In the genomic region with DNA sequence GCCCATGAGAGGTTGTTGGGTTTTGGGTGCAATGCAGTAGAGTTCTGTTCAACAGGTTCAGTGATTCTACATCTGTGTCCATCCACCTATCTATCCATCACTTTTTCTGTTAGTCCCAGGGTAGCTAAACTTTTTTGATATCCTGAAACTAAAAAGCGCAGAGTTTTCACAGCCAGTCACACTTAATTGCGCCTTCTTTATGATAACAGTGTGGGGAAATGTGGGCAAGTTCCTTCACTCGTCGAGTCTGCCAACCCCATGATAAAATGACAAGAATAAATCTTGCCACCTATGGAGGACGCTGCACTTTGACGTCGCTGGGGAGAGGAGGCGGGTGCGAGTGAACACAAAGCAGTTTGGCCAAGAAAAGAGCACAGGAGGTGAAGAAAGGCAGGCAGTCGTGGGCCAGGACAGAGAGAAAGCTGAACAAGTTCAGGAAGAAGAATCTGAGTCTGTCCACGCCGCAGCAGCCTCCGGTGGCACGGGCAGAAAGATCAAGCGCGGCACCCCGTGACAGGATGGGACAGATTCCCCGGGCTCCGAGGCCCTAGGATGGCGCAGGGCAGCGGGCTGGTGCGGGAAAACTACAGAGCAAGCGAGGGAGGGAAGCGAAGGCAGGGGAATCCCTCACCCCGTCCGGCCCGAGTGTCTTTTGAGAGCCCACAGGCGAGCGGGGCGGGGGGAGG, we compare ENCODE assay signal across 9 cellular contexts. TPM values are rescaled to one million over a fixed set of nuclear protein-coding genes. Genes with fewer than 3 reads are reported as not detected.
DNase-seq lines count a peak whose midpoint lies in the region; FAIRE-seq and TF ChIP-seq lines count a peak whose summit lies in the region.
"Had no signal": no experiment of that assay in that cellular context is flagged by ENCODE, and none has a peak within 500 bp of the region (broad histone marks: within the 10 kb centered on the region; RNA-seq: fewer than 3 reads in every experiment).

No MANE protein-coding gene starts in this region.

- H3K9ac ChIP-seq in H1 (replicated peaks in 1 of 4; ENCODE audit: extremely low read depth in 1 of 4, low read depth in 3 of 4, low read length in 3 of 4): 0 out of 7 replicates have a peak overlapping the region, but pooled peaks of 1 of the 4 experiments have one; percentile 11

- H2BK12ac ChIP-seq in H1 (ENCODE audit: low read depth, low read length): peak overlapping the region; percentile 20

- no peaks in the 10 kb centered on the region for H4K20me1 ChIP-seq in H1 (replicated peaks in 1 of 2; ENCODE audit: control insufficient read depth in 1 of 2, insufficient read depth in 2 of 2, low read length in 2 of 2)

- H3K23ac ChIP-seq in H1 (ENCODE audit: insufficient read length): no peak overlapping the region

- DNase-seq in cardiac muscle cell (ENCODE audit: low read depth in 1 of 2, low spot score in 1 of 2) (no peak), right atrium auricular region (ENCODE audit: low spot score) (no peak), HuH-7 (ENCODE audit: low spot score) (peak; percentile 45), H1 (ENCODE audit: low read depth in 1 of 2, low spot score in 2 of 2) (peak in 1 of 2 experiments; percentile 71), retinal pigment epithelial cell (ENCODE audit: low read depth) (no peak), globus pallidus (ENCODE audit: low spot score) (no peak), islet precursor cell (no peak), COR-L47 (lab: John Stamatoyannopoulos, UW) (no peak)

- TF ChIP-seq CTCF in cardiac muscle cell (IDR thresholded peaks at IDR 0.05; ENCODE audit: low read depth, low read length): no peak
- no peak for TF ChIP-seq CTCF in right atrium auricular region (IDR thresholded peaks at IDR 0.05)
- no peak for TF ChIP-seq CTCF in H1 (IDR thresholded peaks at IDR 0.05; ENCODE audit: control extremely low read depth in 1 of 3, insufficient read depth in 1 of 3, low read depth in 1 of 3, low read length in 3 of 3)
- TF ChIP-seq CTCF in retinal pigment epithelial cell (conservative IDR thresholded peaks at IDR 0.05; ENCODE audit: low read depth, low read length): no peak

- 0 out of 2 replicates have a peak overlapping the region, but pooled peaks have one; percentile 15 for H2BK20ac ChIP-seq in H1 (ENCODE audit: low read length)

- H2BK120ac ChIP-seq in H1 (replicated peaks; ENCODE audit: low read depth, low read length): no peak overlapping the region

- no peak overlapping the region for H3K56ac ChIP-seq in H1 (replicated peaks; ENCODE audit: insufficient read length, low read depth, low read length)

- H3K4me1 ChIP-seq in cardiac muscle cell (ENCODE audit: low read depth) (no peaks in the 10 kb centered on the region), right atrium auricular region (peaks cover 0 to 4% of the 10 kb centered on the region in 2 donors), H1 (replicated peaks in 1 of 4; ENCODE audit: control insufficient read depth in 3 of 4, insufficient read depth in 4 of 4, low read length in 3 of 4) (peaks cover 11 to 29% (median 16%) of the 10 kb centered on the region in 4 experiments)

- H3K36me3 ChIP-seq in cardiac muscle cell: no peaks in the 10 kb centered on the region
- no peaks in the 10 kb centered on the region for H3K36me3 ChIP-seq in right atrium auricular region
- no peaks in the 10 kb centered on the region for H3K36me3 ChIP-seq in H1 (ENCODE audit: control insufficient read depth in 2 of 4, insufficient read depth in 4 of 4, low read length in 3 of 4)

- no peak overlapping the region for H3K27ac ChIP-seq in cardiac muscle cell
- no peak overlapping the region for H3K27ac ChIP-seq in right atrium auricular region
- no peak overlapping the region for H3K27ac ChIP-seq in H1 (ENCODE audit: low read depth, low read length)

- CTCF ChIA-PET in H1 (lab: Charles Lee; ENCODE audit: partially characterized antibody): interaction anchor here (0.6 to 4.4 kb wide), 17 partner anchors 8 to 989 kb away, joined by 3 to 31 read pairs (median 5); no protein-coding TSS in a partner anchor

- H3K27me3 ChIP-seq in cardiac muscle cell (peaks cover 89% of the 10 kb centered on the region), right atrium auricular region (peaks cover 27 to 46% of the 10 kb centered on the region in 2 donors), H1 (replicated peaks in 1 of 4; ENCODE audit: control insufficient read depth in 3 of 4, extremely low read depth in 1 of 4, insufficient read depth in 3 of 4, low read length in 3 of 4) (peaks cover 4 to 13% (median 12%) of the 10 kb centered on the region in 4 experiments)

- TF ChIP-seq EP300 in H1 (IDR thresholded peaks at IDR 0.05; ENCODE audit: borderline replicate concordance in 1 of 2, low read depth in 2 of 2, low read length in 2 of 2): no peak

- H4K5ac ChIP-seq in H1 (ENCODE audit: insufficient read length, low read depth, low read length): no peak overlapping the region

- H3K4me2 ChIP-seq in H1 (ENCODE audit: insufficient read depth in 1 of 2, low read depth in 2 of 2, low read length in 2 of 2): peak overlapping the region; percentile 64 to 91

- no peak for FAIRE-seq in H1 (lab: Jason Lieb, UNC)

- no peaks in the 10 kb centered on the region for H3K9me3 ChIP-seq in cardiac muscle cell (ENCODE audit: low read depth)
- no peaks in the 10 kb centered on the region for H3K9me3 ChIP-seq in right atrium auricular region
- no peaks in the 10 kb centered on the region for H3K9me3 ChIP-seq in H1 (ENCODE audit: insufficient read depth in 2 of 2, low read depth in 1 of 2, low read length in 1 of 2)

- H3K4me3 ChIP-seq in cardiac muscle cell (peak overlapping the region; percentile 29), right atrium auricular region (peak overlapping the region in 1 of 2 donors; percentile 35), H1 (ENCODE audit: extremely low read depth in 1 of 4, insufficient read depth in 2 of 4, low read depth in 3 of 4, low read length in 4 of 4) (peak overlapping the region; percentile 21 to 62 (median 58)), retinal pigment epithelial cell (ENCODE audit: low read length) (peak overlapping the region; percentile 31)

- peaks cover 0 to 20% of the 10 kb centered on the region in 2 experiments; a peak in 2 of 4 replicates for H3K79me2 ChIP-seq in H1 (ENCODE audit: control insufficient read depth in 1 of 2, insufficient read depth in 2 of 2, low read length in 2 of 2)

- peak overlapping the region; percentile 56; the same call in 1 of the 2 replicates for H2AFZ ChIP-seq in H1 (ENCODE audit: low read length)

- H4K8ac ChIP-seq in H1 (ENCODE audit: extremely low read depth, insufficient read depth, low read length): peak overlapping the region; percentile 4

- H2BK15ac ChIP-seq in H1 (ENCODE audit: low read length): no peak overlapping the region

- no peak overlapping the region; the same call in 1 of the 2 replicates for H3K18ac ChIP-seq in H1 (ENCODE audit: extremely low read depth, low read length)

- H2BK5ac ChIP-seq in H1 (ENCODE audit: low read depth, low read length): no peak overlapping the region; the same call in 1 of the 2 replicates

- TF ChIP-seq RAD21 in H1 (IDR thresholded peaks at IDR 0.05 in 1 of 2, conservative IDR thresholded peaks at IDR 0.05 in 1 of 2; ENCODE audit: low read depth in 2 of 2, low read length in 2 of 2): no peak

- H3K4ac ChIP-seq in H1 (replicated peaks; ENCODE audit: insufficient read length, low read depth, low read length): no peak overlapping the region

- POLR2A ChIA-PET in H1 (lab: Charles Lee; ENCODE audit: partially characterized antibody): interaction anchor here (0.9 to 14.6 kb wide), 4 partner anchors 14 to 127 kb away, joined by 3 to 192 read pairs (median 4); a partner anchor contains a TSS

- no peak for TF ChIP-seq POLR2A in H1 (IDR thresholded peaks at IDR 0.05; ENCODE audit: control extremely low read depth in 1 of 2, low read depth in 2 of 2, low read length in 2 of 2)

- H4K91ac ChIP-seq in H1 (replicated peaks; ENCODE audit: insufficient read length, low read length): no peak overlapping the region

- no peak overlapping the region for H3K14ac ChIP-seq in H1 (ENCODE audit: insufficient read length)

- peak overlapping the region; percentile 11; the same call in 1 of the 2 replicates for H2AK5ac ChIP-seq in H1 (ENCODE audit: low read depth, low read length)

- H3K79me1 ChIP-seq in H1 (ENCODE audit: low read depth, low read length): no peaks in the 10 kb centered on the region

- WGBS in H1 (ENCODE audit: extremely low coverage in 1 of 2, insufficient coverage in 1 of 2, insufficient read length in 1 of 2, insufficient replicate concordance in 2 of 2, low coverage in 1 of 2, low lambda C conversion rate in 2 of 2, missing lambda C conversion rate in 1 of 2), 2 experiments: 7% methylated on average over 30 of the region's 30 CpGs; no CpG with 5 or more reads in 1 of the 2 experiments

- H3K23me2 ChIP-seq in H1 (ENCODE audit: low read depth, low read length): peaks cover 17% of the 10 kb centered on the region

TF ChIP-seq in H1, 55 proteins besides CTCF, POLR2A, EP300 and RAD21:
- TF ChIP-seq CREB1 (IDR thresholded peaks at IDR 0.05) (peak; percentile 67), HDAC2 (IDR thresholded peaks at IDR 0.05; ENCODE audit: borderline replicate concordance in 1 of 2, low read depth in 2 of 2, low read length in 2 of 2) (0 out of 4 replicates have a peak, but pooled peaks of 1 of the 2 experiments have one; percentile 9), JUND (IDR thresholded peaks at IDR 0.05; ENCODE audit: low read length) (no peak), RNF2 (IDR thresholded peaks at IDR 0.05; ENCODE audit: borderline replicate concordance, low read depth, low read length, missing control alignments, poor library complexity, severe bottlenecking) (no peak), CTBP2 (IDR thresholded peaks at IDR 0.05; ENCODE audit: borderline replicate concordance, insufficient read depth, insufficient read length, low read length) (peak; percentile 81), BACH1 (IDR thresholded peaks at IDR 0.05; ENCODE audit: low read length) (0 out of 2 replicates have a peak, but pooled peaks have one; percentile 21)

RNA-seq across cellular contexts. Expression of a gene that starts 9.2 kb away (rescaled TPM):
- 0.42 and 0.74 TPM in 2 replicates for total RNA-seq in cardiac muscle cell
- polyA plus RNA-seq in cardiac muscle cell: not detected in 2 replicates
- total RNA-seq in right atrium auricular region: not detected
- 10.6 and 12.0 TPM in 2 replicates for total RNA-seq in H1 (2021; fragmentation: NEBNext Ultra II Directional; extraction: Animal tissue kit (Norgen Biotek cat#: 25700))
- polyA plus RNA-seq in H1 (2011; rRNA removed): 11.3 and 13.5 TPM in 2 replicates
- polyA plus RNA-seq in H1 (2011; cell fraction: cytosol; rRNA removed): 7.9 TPM
- 11.6 TPM for polyA plus RNA-seq in H1 (2011; cell fraction: nucleus; rRNA removed)
- polyA plus RNA-seq in H1 (2012, experiment 1 of 2): 6.5 to 9.0 TPM (median 6.8 TPM) in 4 replicates
- polyA plus RNA-seq in H1 (2012, experiment 2 of 2): 4.7 TPM
- polyA plus RNA-seq in H1 (2013, experiment 1 of 2): 3.4 TPM
- 2.8 TPM for polyA plus RNA-seq in H1 (2013, experiment 2 of 2)
- 3.4 and 3.8 TPM in 2 replicates for polyA minus RNA-seq in H1 (2011; rRNA and poly(A)+ RNA removed)
- polyA minus RNA-seq in H1 (2011; cell fraction: cytosol; rRNA and poly(A)+ RNA removed): 9.6 TPM
- polyA minus RNA-seq in H1 (2011; cell fraction: nucleus; rRNA and poly(A)+ RNA removed): 9.8 TPM
- total RNA-seq: activated CD8-positive, alpha-beta memory T cell treated with anti-CD3 and anti-CD28 coated beads for 36 hours had no signal
